In genomic region chr6:168035661-168036616, GRCh38 we compare ENCODE assay signal across 9 cellular contexts. TPM values are rescaled to one million over a fixed set of nuclear protein-coding genes. Genes with fewer than 3 reads are reported as not detected.
A peak's percentile ranks its signal among the peaks of the same experiment; 100 is the strongest.
DNase-seq lines count a peak whose midpoint lies in the region; ATAC-seq and TF ChIP-seq lines count a peak whose summit lies in the region.
"Had no signal": no experiment of that assay in that cellular context is flagged by ENCODE, and none has a peak within 500 bp of the region (broad histone marks: within the 10 kb centered on the region; RNA-seq: fewer than 3 reads in every experiment).

No MANE protein-coding gene starts in this region.

- peak overlapping the region; percentile 40 for H3K27ac Mint-ChIP-seq in activated CD8-positive, alpha-beta memory T cell treated with anti-CD3 and anti-CD28 coated beads, Interleukin-2, amount 10 ng/mL, durations not matched to agents 7 days and 5 days
- H3K27ac Mint-ChIP-seq in T-helper 2 cell treated with Interferon-gamma antibody and Interleukin-4, amounts not matched to agents 5 μg/mL and 100 μg/mL, for 36 hours = peak overlapping the region; percentile 97
- H3K27ac Mint-ChIP-seq in progenitor cell of endocrine pancreas = peak overlapping the region; percentile 81
- H3K27ac Mint-ChIP-seq in CD4-positive, alpha-beta T cell = no peak overlapping the region

- CTCF ChIA-PET in activated CD8-positive, alpha-beta memory T cell treated with anti-CD3 and anti-CD28 coated beads, Interleukin-2, amount 10 ng/mL, durations not matched to agents 7 days and 5 days (lab: Charles Lee) = no interaction called here
- CTCF ChIA-PET in CD4-positive, alpha-beta T cell (lab: Charles Lee) = no interaction called here

- DNase-seq in activated CD8-positive, alpha-beta memory T cell treated with anti-CD3 and anti-CD28 coated beads, Interleukin-2, amount 10 ng/mL, durations not matched to agents 7 days and 5 days = no peak
- no peak for DNase-seq in activated CD8-positive, alpha-beta memory T cell treated with anti-CD3 and anti-CD28 coated beads, Interleukin-2, amount 50 U/mL, for 48 hours
- DNase-seq in T-helper 2 cell treated with Interferon-gamma antibody and Interleukin-4, amounts not matched to agents 5 μg/mL and 100 μg/mL, for 36 hours (ENCODE audit: low spot score) = no peak
- DNase-seq in foreskin keratinocyte (peak in 1 of 2 donors; percentile 47), progenitor cell of endocrine pancreas (ENCODE audit: low spot score, unreplicated experiment) (no peak)
- DNase-seq in CD4-positive, alpha-beta T cell = no peak
- no peak for DNase-seq in central memory CD4-positive, alpha-beta T cell

- H3K4me3 Mint-ChIP-seq in activated CD8-positive, alpha-beta memory T cell treated with anti-CD3 and anti-CD28 coated beads, Interleukin-2, amount 10 ng/mL, durations not matched to agents 7 days and 5 days = peak overlapping the region; percentile 26
- H3K4me3 Mint-ChIP-seq in T-helper 2 cell treated with Interferon-gamma antibody and Interleukin-4, amounts not matched to agents 5 μg/mL and 100 μg/mL, for 36 hours = peak overlapping the region; percentile 74
- peak overlapping the region; percentile 74 for H3K4me3 Mint-ChIP-seq in progenitor cell of endocrine pancreas (ENCODE audit: low read depth)
- no peak overlapping the region for H3K4me3 Mint-ChIP-seq in CD4-positive, alpha-beta T cell

- H3K27me3 Mint-ChIP-seq in activated CD8-positive, alpha-beta memory T cell treated with anti-CD3 and anti-CD28 coated beads, Interleukin-2, amount 10 ng/mL, durations not matched to agents 7 days and 5 days = peaks cover 11% of the 10 kb centered on the region
- H3K27me3 Mint-ChIP-seq in T-helper 2 cell treated with Interferon-gamma antibody and Interleukin-4, amounts not matched to agents 5 μg/mL and 100 μg/mL, for 36 hours (ENCODE audit: low read depth) = peaks cover 11% of the 10 kb centered on the region
- H3K27me3 Mint-ChIP-seq in progenitor cell of endocrine pancreas = peaks cover 34% of the 10 kb centered on the region
- H3K27me3 Mint-ChIP-seq in CD4-positive, alpha-beta T cell = peaks cover 39% of the 10 kb centered on the region

- intact Hi-C loops in CD4-positive, alpha-beta T cell (cut with DNase I, micrococcal nuclease) = no loop called here

- no peak for ATAC-seq in activated CD8-positive, alpha-beta memory T cell treated with anti-CD3 and anti-CD28 coated beads, Interleukin-2, amount 10 ng/mL, durations not matched to agents 7 days and 5 days
- ATAC-seq in foreskin keratinocyte (peak; percentile 68), GM21529 (IDR thresholded peaks at IDR 0.05; ENCODE audit: unreplicated experiment) (no peak)
- no peak for ATAC-seq in CD4-positive, alpha-beta T cell (ENCODE audit: poor library complexity)

- H3K36me3 Mint-ChIP-seq in activated CD8-positive, alpha-beta memory T cell treated with anti-CD3 and anti-CD28 coated beads, Interleukin-2, amount 10 ng/mL, durations not matched to agents 7 days and 5 days = no peaks in the 10 kb centered on the region
- peaks cover 2% of the 10 kb centered on the region for H3K36me3 Mint-ChIP-seq in T-helper 2 cell treated with Interferon-gamma antibody and Interleukin-4, amounts not matched to agents 5 μg/mL and 100 μg/mL, for 36 hours (ENCODE audit: low read depth)
- no peaks in the 10 kb centered on the region for H3K36me3 Mint-ChIP-seq in progenitor cell of endocrine pancreas (ENCODE audit: insufficient read depth)
- H3K36me3 Mint-ChIP-seq in CD4-positive, alpha-beta T cell (ENCODE audit: low read depth) = no peaks in the 10 kb centered on the region

- peak overlapping the region; percentile 50 for H3K27ac ChIP-seq in foreskin keratinocyte
- no peak overlapping the region for H3K27ac ChIP-seq in CD4-positive, alpha-beta T cell (ENCODE audit: low read depth, low read length)

- POLR2A ChIA-PET in CD4-positive, alpha-beta T cell (lab: Charles Lee) = no interaction called here

- no peaks in the 10 kb centered on the region for H3K4me1 ChIP-seq in foreskin keratinocyte

- peaks cover 17% of the 10 kb centered on the region for H3K27me3 ChIP-seq in foreskin keratinocyte
- peaks cover 31% of the 10 kb centered on the region for H3K27me3 ChIP-seq in CD4-positive, alpha-beta T cell (ENCODE audit: control insufficient read depth, insufficient read depth, low read length)

- H3K4me1 Mint-ChIP-seq in activated CD8-positive, alpha-beta memory T cell treated with anti-CD3 and anti-CD28 coated beads, Interleukin-2, amount 10 ng/mL, durations not matched to agents 7 days and 5 days = peaks cover 3% of the 10 kb centered on the region
- H3K4me1 Mint-ChIP-seq in T-helper 2 cell treated with Interferon-gamma antibody and Interleukin-4, amounts not matched to agents 5 μg/mL and 100 μg/mL, for 36 hours (ENCODE audit: low read depth) = peaks cover 12% of the 10 kb centered on the region
- peaks cover 7% of the 10 kb centered on the region for H3K4me1 Mint-ChIP-seq in progenitor cell of endocrine pancreas (ENCODE audit: low read depth)
- H3K4me1 Mint-ChIP-seq in CD4-positive, alpha-beta T cell (ENCODE audit: low read depth) = no peaks in the 10 kb centered on the region

- TF ChIP-seq CTCF in foreskin keratinocyte (conservative IDR thresholded peaks at IDR 0.05) (no peak), progenitor cell of endocrine pancreas (IDR thresholded peaks at IDR 0.05; ENCODE audit: unreplicated experiment) (no peak)
- no peak for TF ChIP-seq CTCF in CD4-positive, alpha-beta T cell (IDR thresholded peaks at IDR 0.05)

- peaks cover 34% of the 10 kb centered on the region for H3K9me3 ChIP-seq in CD4-positive, alpha-beta T cell (ENCODE audit: control insufficient read depth, low read length)

- H3K9me3 Mint-ChIP-seq in activated CD8-positive, alpha-beta memory T cell treated with anti-CD3 and anti-CD28 coated beads, Interleukin-2, amount 10 ng/mL, durations not matched to agents 7 days and 5 days (ENCODE audit: low read depth) = peaks cover 5% of the 10 kb centered on the region
- peaks cover 35% of the 10 kb centered on the region for H3K9me3 Mint-ChIP-seq in T-helper 2 cell treated with Interferon-gamma antibody and Interleukin-4, amounts not matched to agents 5 μg/mL and 100 μg/mL, for 36 hours
- peaks cover 12% of the 10 kb centered on the region for H3K9me3 Mint-ChIP-seq in progenitor cell of endocrine pancreas (ENCODE audit: low read depth)
- H3K9me3 Mint-ChIP-seq in CD4-positive, alpha-beta T cell = peaks cover 3% of the 10 kb centered on the region

RNA-seq across cellular contexts. Expression of gene KIF25, which starts 38.5 kb away (rescaled TPM):
- total RNA-seq in activated CD8-positive, alpha-beta memory T cell treated with anti-CD3 and anti-CD28 coated beads, Interleukin-2, amount 10 ng/mL, durations not matched to agents 7 days and 5 days = not detected
- not detected in 2 replicates for total RNA-seq in foreskin keratinocyte
- polyA plus RNA-seq in foreskin keratinocyte = not detected in 2 replicates
- total RNA-seq in progenitor cell of endocrine pancreas = not detected in 2 replicates
- total RNA-seq in CD4-positive, alpha-beta T cell = not detected
- total RNA-seq: activated CD8-positive, alpha-beta memory T cell treated with anti-CD3 and anti-CD28 coated beads for 36 hours had no signal

RNA-seq across cellular contexts. Expression of gene FRMD1, which starts 43.1 kb away (rescaled TPM):
- total RNA-seq in activated CD8-positive, alpha-beta memory T cell treated with anti-CD3 and anti-CD28 coated beads, Interleukin-2, amount 10 ng/mL, durations not matched to agents 7 days and 5 days = not detected
- total RNA-seq in foreskin keratinocyte = not detected in 2 replicates
- polyA plus RNA-seq in foreskin keratinocyte = not detected in 2 replicates
- total RNA-seq in progenitor cell of endocrine pancreas = not detected in 2 replicates
- total RNA-seq in CD4-positive, alpha-beta T cell = not detected
- total RNA-seq: activated CD8-positive, alpha-beta memory T cell treated with anti-CD3 and anti-CD28 coated beads for 36 hours had no signal
